Comparison of ENCODE assay signal across 1 cellular context in genomic region chr9:37485389-37486255, GRCh38.
TF ChIP-seq lines count a peak whose summit lies in the region.

Gene POLR1E (plus strand): TSS chr9:37485948. CDS start chr9:37486048, 100 bp downstream.

TF ChIP-seq in K562, 482 proteins besides CTCF, POLR2A, EP300 and RAD21 (continued from another document and continues in another):
- TF ChIP-seq THAP7 (CRISPR knock-in tag; IDR thresholded peaks at IDR 0.05) (no peak), HNRNPLL (IDR thresholded peaks at IDR 0.05; ENCODE audit: low read depth, low read length, poor library complexity, severe bottlenecking) (peak; percentile 81), SAFB2 (IDR thresholded peaks at IDR 0.05; ENCODE audit: borderline replicate concordance, low read depth, low read length, severe bottlenecking) (no peak), E4F1 (CRISPR knock-in tag; IDR thresholded peaks at IDR 0.05; ENCODE audit: borderline replicate concordance) (no peak), GMEB1 (CRISPR knock-in tag; IDR thresholded peaks at IDR 0.05) (peak; percentile 87), ARID2 (IDR thresholded peaks at IDR 0.05) (no peak), TCF7 (IDR thresholded peaks at IDR 0.05; ENCODE audit: borderline replicate concordance) (0 out of 2 replicates have a peak, but pooled peaks have one; percentile 45), MCM2 (IDR thresholded peaks at IDR 0.05; ENCODE audit: low read depth) (no peak), SMARCC2 (IDR thresholded peaks at IDR 0.05; ENCODE audit: low read depth) (no peak), PHB2 (IDR thresholded peaks at IDR 0.05; ENCODE audit: low read depth) (no peak), E2F6 (IDR thresholded peaks at IDR 0.05; ENCODE audit: borderline replicate concordance in 1 of 2, extremely low read depth in 1 of 2, insufficient read depth in 1 of 2, insufficient read length in 1 of 2, low read depth in 1 of 2, low read length in 1 of 2, poor library complexity in 1 of 2, severe bottlenecking in 1 of 2) (peak; percentile 89 to 93), POLR2G (IDR thresholded peaks at IDR 0.05; ENCODE audit: low read depth, low read length) (peak; percentile 100), MED1 (CRISPR knock-in tag; IDR thresholded peaks at IDR 0.05; ENCODE audit: borderline replicate concordance) (no peak), AFF4 (CRISPR knock-in tag; IDR thresholded peaks at IDR 0.05) (no peak), PURB (CRISPR knock-in tag; IDR thresholded peaks at IDR 0.05; ENCODE audit: low read depth) (no peak), KDM4B (IDR thresholded peaks at IDR 0.05; ENCODE audit: borderline replicate concordance in 2 of 2, low read depth in 1 of 2) (peak in 1 of 2 experiments; percentile 69; a peak in 1 of 4 replicates), GTF2E2 (tag; IDR thresholded peaks at IDR 0.05) (no peak), ATF6 (CRISPR knock-in tag; IDR thresholded peaks at IDR 0.05) (peak; percentile 55; the same call in 1 of the 2 replicates), RFX5 (IDR thresholded peaks at IDR 0.05; ENCODE audit: low read depth, low read length) (no peak), SMARCB1 (IDR thresholded peaks at IDR 0.05; ENCODE audit: insufficient read length, low read depth) (no peak), PHB (CRISPR knock-in tag; IDR thresholded peaks at IDR 0.05) (no peak), CREB5 (CRISPR knock-in tag; IDR thresholded peaks at IDR 0.05) (no peak), HMGXB4 (CRISPR knock-in tag; IDR thresholded peaks at IDR 0.05) (no peak), MCM3 (IDR thresholded peaks at IDR 0.05) (no peak), ETV6 (IDR thresholded peaks at IDR 0.05; ENCODE audit: borderline replicate concordance in 1 of 2, low read depth in 2 of 2, low read length in 1 of 2) (no peak), ETV6 (CRISPR knock-in tag; IDR thresholded peaks at IDR 0.05; ENCODE audit: borderline replicate concordance) (no peak), SMAD1 (IDR thresholded peaks at IDR 0.05; ENCODE audit: low read depth, low read length, partially characterized antibody) (peak; percentile 72), SIN3A (IDR thresholded peaks at IDR 0.05; ENCODE audit: borderline replicate concordance in 2 of 2, control insufficient read depth in 1 of 2, low read depth in 2 of 2, low read length in 2 of 2) (peak in 1 of 2 experiments; percentile 97; a peak in 3 of 4 replicates), SUPT5H (IDR thresholded peaks at IDR 0.05) (peak; percentile 87), POLR3G (IDR thresholded peaks at IDR 0.05; ENCODE audit: extremely low read depth, insufficient read length, insufficient replicate concordance) (no peak), KAT7 (CRISPR knock-in tag; IDR thresholded peaks at IDR 0.05; ENCODE audit: borderline replicate concordance) (peak; percentile 39; the same call in 1 of the 2 replicates), CCNT2 (IDR thresholded peaks at IDR 0.05; ENCODE audit: borderline replicate concordance, extremely low read depth, insufficient read length, low read depth, low read length) (peak; percentile 93), DPF2 (IDR thresholded peaks at IDR 0.05) (no peak), PKNOX1 (IDR thresholded peaks at IDR 0.05) (peak; percentile 82), THRAP3 (IDR thresholded peaks at IDR 0.05; ENCODE audit: borderline replicate concordance) (no peak), CTBP1 (IDR thresholded peaks at IDR 0.05; ENCODE audit: borderline replicate concordance) (peak; percentile 79), ZFX (CRISPR knock-in tag; IDR thresholded peaks at IDR 0.05) (peak; percentile 87), BCL6 (CRISPR knock-in tag; IDR thresholded peaks at IDR 0.05) (no peak), ZNF263 (CRISPR knock-in tag; IDR thresholded peaks at IDR 0.05; ENCODE audit: borderline replicate concordance) (peak; percentile 83)
